In the genomic region with DNA sequence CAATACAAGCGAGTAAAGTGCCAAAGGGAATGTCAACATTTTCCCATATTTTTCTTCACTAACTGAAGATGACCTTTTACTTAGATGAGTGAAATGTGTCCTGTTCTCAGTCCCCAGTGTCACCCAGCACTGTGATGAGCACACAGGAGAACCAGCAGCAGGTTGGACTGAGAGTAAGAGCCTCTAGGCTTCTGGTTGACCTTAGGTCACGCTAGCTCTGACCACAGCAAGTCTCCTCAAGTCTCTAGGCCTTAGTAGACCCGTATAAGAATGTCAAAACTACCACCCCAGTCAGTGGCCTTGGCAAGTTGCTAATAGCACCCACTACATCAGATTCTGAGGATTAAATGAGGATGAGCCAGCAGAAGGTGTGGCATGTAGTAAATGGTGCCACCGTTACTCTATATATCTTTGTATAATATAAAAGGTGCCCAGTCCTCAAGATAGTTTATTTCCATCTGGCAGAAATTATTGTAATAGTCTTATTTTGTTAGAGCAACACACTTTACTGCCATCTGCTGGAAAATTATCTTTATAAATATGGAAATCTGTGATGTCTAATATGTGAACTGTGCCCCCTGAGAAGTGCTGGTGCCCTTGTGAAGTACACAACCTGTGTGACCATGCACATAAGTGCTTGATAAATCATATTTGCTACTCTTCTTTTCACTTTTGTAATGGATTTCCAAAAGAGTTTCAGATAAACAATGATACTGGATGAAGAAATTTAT, we compare ENCODE assay signal across 2 cellular contexts.
TF ChIP-seq lines count a peak whose summit lies in the region.

No MANE protein-coding gene starts in this region.

TF ChIP-seq in liver, 16 proteins besides CTCF, POLR2A, EP300 and RAD21 (continued from another document):
- TF ChIP-seq, protein P1, sequence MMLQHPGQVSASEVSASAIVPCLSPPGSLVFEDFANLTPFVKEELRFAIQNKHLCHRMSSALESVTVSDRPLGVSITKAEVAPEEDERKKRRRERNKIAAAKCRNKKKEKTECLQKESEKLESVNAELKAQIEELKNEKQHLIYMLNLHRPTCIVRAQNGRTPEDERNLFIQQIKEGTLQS (IDR thresholded peaks at IDR 0.05): no peak
- TF ChIP-seq HNF4A (conservative IDR thresholded peaks at IDR 0.05) (no peak), HNF4G (IDR thresholded peaks at IDR 0.05) (no peak), RXRA (IDR thresholded peaks at IDR 0.05) (no peak)

TF ChIP-seq in HepG2, 621 proteins besides CTCF, POLR2A, EP300 and RAD21 (continued from another document):
- TF ChIP-seq ZNF124 (CRISPR knock-in tag; IDR thresholded peaks at IDR 0.05) (no peak), ZNF577 (CRISPR knock-in tag; IDR thresholded peaks at IDR 0.05; ENCODE audit: borderline replicate concordance, low read depth) (no peak), ZNF468 (CRISPR knock-in tag; IDR thresholded peaks at IDR 0.05) (no peak), HNRNPUL1 (IDR thresholded peaks at IDR 0.05; ENCODE audit: low read depth, low read length) (no peak), SAP130 (CRISPR knock-in tag; IDR thresholded peaks at IDR 0.05; ENCODE audit: low read depth) (no peak), ZNF451 (CRISPR knock-in tag; IDR thresholded peaks at IDR 0.05) (no peak), JDP2 (CRISPR knock-in tag; IDR thresholded peaks at IDR 0.05; ENCODE audit: borderline replicate concordance) (no peak), SETDB1 (CRISPR knock-in tag; IDR thresholded peaks at IDR 0.05; ENCODE audit: borderline replicate concordance) (no peak), KLF13 (CRISPR knock-in tag; IDR thresholded peaks at IDR 0.05) (no peak), KLF11 (CRISPR knock-in tag; IDR thresholded peaks at IDR 0.05) (no peak), KAT2B (IDR thresholded peaks at IDR 0.05; ENCODE audit: borderline replicate concordance, low read depth, low read length) (no peak)
- TF ChIP-seq, protein P2, sequence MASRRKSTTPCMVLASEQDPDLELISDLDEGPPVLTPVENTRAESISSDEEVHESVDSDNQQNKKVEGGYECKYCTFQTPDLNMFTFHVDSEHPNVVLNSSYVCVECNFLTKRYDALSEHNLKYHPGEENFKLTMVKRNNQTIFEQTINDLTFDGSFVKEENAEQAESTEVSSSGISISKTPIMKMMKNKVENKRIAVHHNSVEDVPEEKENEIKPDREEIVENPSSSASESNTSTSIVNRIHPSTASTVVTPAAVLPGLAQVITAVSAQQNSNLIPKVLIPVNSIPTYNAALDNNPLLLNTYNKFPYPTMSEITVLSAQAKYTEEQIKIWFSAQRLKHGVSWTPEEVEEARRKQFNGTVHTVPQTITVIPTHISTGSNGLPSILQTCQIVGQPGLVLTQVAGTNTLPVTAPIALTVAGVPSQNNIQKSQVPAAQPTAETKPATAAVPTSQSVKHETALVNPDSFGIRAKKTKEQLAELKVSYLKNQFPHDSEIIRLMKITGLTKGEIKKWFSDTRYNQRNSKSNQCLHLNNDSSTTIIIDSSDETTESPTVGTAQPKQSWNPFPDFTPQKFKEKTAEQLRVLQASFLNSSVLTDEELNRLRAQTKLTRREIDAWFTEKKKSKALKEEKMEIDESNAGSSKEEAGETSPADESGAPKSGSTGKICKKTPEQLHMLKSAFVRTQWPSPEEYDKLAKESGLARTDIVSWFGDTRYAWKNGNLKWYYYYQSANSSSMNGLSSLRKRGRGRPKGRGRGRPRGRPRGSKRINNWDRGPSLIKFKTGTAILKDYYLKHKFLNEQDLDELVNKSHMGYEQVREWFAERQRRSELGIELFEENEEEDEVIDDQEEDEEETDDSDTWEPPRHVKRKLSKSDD (CRISPR knock-in tag; IDR thresholded peaks at IDR 0.05; ENCODE audit: low read depth): no peak
- TF ChIP-seq, protein P3, sequence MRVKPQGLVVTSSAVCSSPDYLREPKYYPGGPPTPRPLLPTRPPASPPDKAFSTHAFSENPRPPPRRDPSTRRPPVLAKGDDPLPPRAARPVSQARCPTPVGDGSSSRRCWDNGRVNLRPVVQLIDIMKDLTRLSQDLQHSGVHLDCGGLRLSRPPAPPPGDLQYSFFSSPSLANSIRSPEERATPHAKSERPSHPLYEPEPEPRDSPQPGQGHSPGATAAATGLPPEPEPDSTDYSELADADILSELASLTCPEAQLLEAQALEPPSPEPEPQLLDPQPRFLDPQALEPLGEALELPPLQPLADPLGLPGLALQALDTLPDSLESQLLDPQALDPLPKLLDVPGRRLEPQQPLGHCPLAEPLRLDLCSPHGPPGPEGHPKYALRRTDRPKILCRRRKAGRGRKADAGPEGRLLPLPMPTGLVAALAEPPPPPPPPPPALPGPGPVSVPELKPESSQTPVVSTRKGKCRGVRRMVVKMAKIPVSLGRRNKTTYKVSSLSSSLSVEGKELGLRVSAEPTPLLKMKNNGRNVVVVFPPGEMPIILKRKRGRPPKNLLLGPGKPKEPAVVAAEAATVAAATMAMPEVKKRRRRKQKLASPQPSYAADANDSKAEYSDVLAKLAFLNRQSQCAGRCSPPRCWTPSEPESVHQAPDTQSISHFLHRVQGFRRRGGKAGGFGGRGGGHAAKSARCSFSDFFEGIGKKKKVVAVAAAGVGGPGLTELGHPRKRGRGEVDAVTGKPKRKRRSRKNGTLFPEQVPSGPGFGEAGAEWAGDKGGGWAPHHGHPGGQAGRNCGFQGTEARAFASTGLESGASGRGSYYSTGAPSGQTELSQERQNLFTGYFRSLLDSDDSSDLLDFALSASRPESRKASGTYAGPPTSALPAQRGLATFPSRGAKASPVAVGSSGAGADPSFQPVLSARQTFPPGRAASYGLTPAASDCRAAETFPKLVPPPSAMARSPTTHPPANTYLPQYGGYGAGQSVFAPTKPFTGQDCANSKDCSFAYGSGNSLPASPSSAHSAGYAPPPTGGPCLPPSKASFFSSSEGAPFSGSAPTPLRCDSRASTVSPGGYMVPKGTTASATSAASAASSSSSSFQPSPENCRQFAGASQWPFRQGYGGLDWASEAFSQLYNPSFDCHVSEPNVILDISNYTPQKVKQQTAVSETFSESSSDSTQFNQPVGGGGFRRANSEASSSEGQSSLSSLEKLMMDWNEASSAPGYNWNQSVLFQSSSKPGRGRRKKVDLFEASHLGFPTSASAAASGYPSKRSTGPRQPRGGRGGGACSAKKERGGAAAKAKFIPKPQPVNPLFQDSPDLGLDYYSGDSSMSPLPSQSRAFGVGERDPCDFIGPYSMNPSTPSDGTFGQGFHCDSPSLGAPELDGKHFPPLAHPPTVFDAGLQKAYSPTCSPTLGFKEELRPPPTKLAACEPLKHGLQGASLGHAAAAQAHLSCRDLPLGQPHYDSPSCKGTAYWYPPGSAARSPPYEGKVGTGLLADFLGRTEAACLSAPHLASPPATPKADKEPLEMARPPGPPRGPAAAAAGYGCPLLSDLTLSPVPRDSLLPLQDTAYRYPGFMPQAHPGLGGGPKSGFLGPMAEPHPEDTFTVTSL (CRISPR knock-in tag; IDR thresholded peaks at IDR 0.05; ENCODE audit: borderline replicate concordance): no peak
- TF ChIP-seq, protein P4, sequence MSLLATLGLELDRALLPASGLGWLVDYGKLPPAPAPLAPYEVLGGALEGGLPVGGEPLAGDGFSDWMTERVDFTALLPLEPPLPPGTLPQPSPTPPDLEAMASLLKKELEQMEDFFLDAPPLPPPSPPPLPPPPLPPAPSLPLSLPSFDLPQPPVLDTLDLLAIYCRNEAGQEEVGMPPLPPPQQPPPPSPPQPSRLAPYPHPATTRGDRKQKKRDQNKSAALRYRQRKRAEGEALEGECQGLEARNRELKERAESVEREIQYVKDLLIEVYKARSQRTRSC (CRISPR knock-in tag; IDR thresholded peaks at IDR 0.05; ENCODE audit: low read depth): no peak
